In the genomic region with DNA sequence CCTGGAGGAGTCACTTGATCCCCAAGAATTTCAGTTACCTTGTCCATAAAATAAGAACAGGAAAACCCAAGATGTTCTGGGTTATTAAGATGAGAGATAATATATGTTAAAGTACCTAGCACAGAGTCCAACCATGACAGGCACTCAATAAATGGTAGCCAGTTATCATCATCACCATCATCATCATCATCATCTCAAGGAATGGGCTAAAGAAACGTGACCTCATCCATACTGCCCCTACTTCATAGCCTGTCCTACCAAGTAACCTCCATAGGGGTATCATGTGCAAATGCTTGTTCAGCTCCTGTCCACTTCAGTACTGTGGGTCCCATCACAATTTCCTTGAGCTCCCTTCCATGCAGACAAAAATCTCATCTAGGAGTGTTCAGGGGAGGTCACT, we compare ENCODE assay signal across 2 cellular contexts.
TF ChIP-seq lines count a peak whose summit lies in the region.

No MANE protein-coding gene starts in this region.

TF ChIP-seq in HEK293, 187 proteins besides CTCF, POLR2A, EP300 and RAD21:
- TF ChIP-seq ZNF513 (tag by site-specific recombination; IDR thresholded peaks at IDR 0.05), result peak; percentile 82
- TF ChIP-seq, protein P1, sequence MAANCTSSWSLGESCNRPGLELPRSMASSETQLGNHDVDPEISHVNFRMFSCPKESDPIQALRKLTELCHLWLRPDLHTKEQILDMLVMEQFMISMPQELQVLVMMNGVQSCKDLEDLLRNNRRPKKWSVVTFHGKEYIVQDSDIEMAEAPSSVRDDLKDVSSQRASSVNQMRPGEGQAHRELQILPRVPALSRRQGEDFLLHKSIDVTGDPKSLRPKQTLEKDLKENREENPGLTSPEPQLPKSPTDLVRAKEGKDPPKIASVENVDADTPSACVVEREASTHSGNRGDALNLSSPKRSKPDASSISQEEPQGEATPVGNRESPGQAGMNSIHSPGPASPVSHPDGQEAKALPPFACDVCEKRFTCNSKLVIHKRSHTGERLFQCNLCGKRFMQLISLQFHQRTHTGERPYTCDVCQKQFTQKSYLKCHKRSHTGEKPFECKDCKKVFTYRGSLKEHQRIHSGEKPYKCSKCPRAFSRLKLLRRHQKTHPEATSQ (tag by site-specific recombination; IDR thresholded peaks at IDR 0.05), result no peak
TF ChIP-seq in HEK293: peak in this region for 1.

TF ChIP-seq in H1, 55 proteins besides CTCF, POLR2A, EP300 and RAD21:
- TF ChIP-seq BACH1 (IDR thresholded peaks at IDR 0.05; ENCODE audit: low read length) (no peak), SIN3A (conservative IDR thresholded peaks at IDR 0.05 in 1 of 2, IDR thresholded peaks at IDR 0.05 in 1 of 2; ENCODE audit: low read depth in 1 of 2, low read length in 2 of 2) (no peak), ASH2L (IDR thresholded peaks at IDR 0.05; ENCODE audit: low read length) (no peak), CREB1 (IDR thresholded peaks at IDR 0.05) (no peak), TCF12 (IDR thresholded peaks at IDR 0.05; ENCODE audit: low read depth, low read length) (no peak), SIRT6 (IDR thresholded peaks at IDR 0.05; ENCODE audit: low read length) (no peak), POU5F1 (IDR thresholded peaks at IDR 0.05; ENCODE audit: low read depth, low read length) (no peak), EZH2 (IDR thresholded peaks at IDR 0.05; ENCODE audit: low read depth, low read length, severe bottlenecking) (no peak), TEAD4 (IDR thresholded peaks at IDR 0.05; ENCODE audit: low read depth, low read length) (no peak), CHD2 (IDR thresholded peaks at IDR 0.05; ENCODE audit: low read length) (no peak)
